Comparison of ENCODE assay signal across 19 cellular contexts in the genomic region with DNA sequence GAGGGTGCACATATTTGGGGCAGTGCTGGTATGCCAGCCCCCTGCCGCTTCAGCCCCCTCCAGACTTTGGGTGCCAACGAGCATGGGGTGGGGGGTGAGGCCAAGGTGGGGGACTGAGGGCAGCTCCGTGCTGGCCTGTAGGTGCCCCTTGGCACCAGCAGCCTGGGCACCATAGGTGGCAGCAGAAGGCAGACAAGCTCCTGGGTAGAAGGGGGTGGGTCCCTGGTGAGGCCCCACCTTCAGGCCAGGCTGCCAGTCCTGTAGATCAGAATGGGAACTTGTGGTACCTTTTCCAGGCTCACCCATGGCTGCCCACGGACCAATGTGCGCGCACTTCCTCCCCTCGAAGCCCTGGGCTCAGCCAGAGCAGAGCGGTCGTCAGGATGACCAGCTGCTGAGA. TPM values are rescaled to one million over a fixed set of nuclear protein-coding genes. Genes with fewer than 3 reads are reported as not detected.
DNase-seq lines count a peak whose midpoint lies in the region; ATAC-seq, FAIRE-seq and TF ChIP-seq lines count a peak whose summit lies in the region.
"Had no signal": no experiment of that assay in that cellular context is flagged by ENCODE, and none has a peak within 500 bp of the region (broad histone marks: within the 10 kb centered on the region; RNA-seq: fewer than 3 reads in every experiment).

No MANE protein-coding gene starts in this region.

- POLR2A ChIA-PET in H1 (lab: Charles Lee; ENCODE audit: partially characterized antibody): interaction anchor here (1.2 to 1.9 kb wide), 2 partner anchors 10 to 12 kb away, joined by 3 to 7 read pairs; no protein-coding TSS in a partner anchor

- no peak overlapping the region for H3K4ac ChIP-seq in H1 (replicated peaks; ENCODE audit: insufficient read length, low read depth, low read length)

- H3K18ac ChIP-seq in H1 (ENCODE audit: extremely low read depth, low read length): no peak overlapping the region

- H3K36me3 ChIP-seq in H1 (ENCODE audit: control insufficient read depth in 2 of 4, insufficient read depth in 4 of 4, low read length in 3 of 4): no peaks in the 10 kb centered on the region
- H3K36me3 ChIP-seq in lower lobe of right lung: no peaks in the 10 kb centered on the region
- no peaks in the 10 kb centered on the region for H3K36me3 ChIP-seq in brain microvascular endothelial cell (replicated peaks)

- no peaks in the 10 kb centered on the region for H3K79me2 ChIP-seq in H1 (ENCODE audit: control insufficient read depth in 1 of 2, insufficient read depth in 2 of 2, low read length in 2 of 2)

- TF ChIP-seq CTCF in H1 (IDR thresholded peaks at IDR 0.05; ENCODE audit: control extremely low read depth in 1 of 3, insufficient read depth in 1 of 3, low read depth in 1 of 3, low read length in 3 of 3): no peak
- no peak for TF ChIP-seq CTCF in lower lobe of right lung (IDR thresholded peaks at IDR 0.05)
- no peak for TF ChIP-seq CTCF in brain microvascular endothelial cell (IDR thresholded peaks at IDR 0.05; ENCODE audit: low read depth, low read length, missing control alignments)

- H4K91ac ChIP-seq in H1 (replicated peaks; ENCODE audit: insufficient read length, low read length): no peak overlapping the region

- no peak overlapping the region for H2AK5ac ChIP-seq in H1 (ENCODE audit: low read depth, low read length)

- no peak overlapping the region for H3K9ac ChIP-seq in H1 (replicated peaks in 1 of 4; ENCODE audit: extremely low read depth in 1 of 4, low read depth in 3 of 4, low read length in 3 of 4)

- H3K79me1 ChIP-seq in H1 (ENCODE audit: low read depth, low read length): no peaks in the 10 kb centered on the region

- intact Hi-C loops in cardiac septum (cut with DNase I): no loop called here
- intact Hi-C loops in left ventricle myocardium superior (cut with micrococcal nuclease): no loop called here
- intact Hi-C loops in lower lobe of right lung (cut with DNase I): no loop called here

- WGBS in H1 (ENCODE audit: extremely low coverage in 1 of 2, insufficient coverage in 1 of 2, insufficient read length in 1 of 2, insufficient replicate concordance in 2 of 2, low coverage in 1 of 2, low lambda C conversion rate in 2 of 2, missing lambda C conversion rate in 1 of 2), 2 experiments: 91% methylated on average over 8 of the region's 9 CpGs; no CpG with 5 or more reads in 1 of the 2 experiments

- H2BK5ac ChIP-seq in H1 (ENCODE audit: low read depth, low read length): no peak overlapping the region

- TF ChIP-seq RAD21 in H1 (IDR thresholded peaks at IDR 0.05 in 1 of 2, conservative IDR thresholded peaks at IDR 0.05 in 1 of 2; ENCODE audit: low read depth in 2 of 2, low read length in 2 of 2): no peak

- H3K9me3 ChIP-seq in H1 (ENCODE audit: insufficient read depth in 2 of 2, low read depth in 1 of 2, low read length in 1 of 2): peaks cover 0 to 3% of the 10 kb centered on the region in 2 experiments; a peak in 1 of 4 replicates
- no peaks in the 10 kb centered on the region for H3K9me3 ChIP-seq in lower lobe of right lung
- H3K9me3 ChIP-seq: Caco-2 had no signal

- H3K27ac ChIP-seq in H1 (ENCODE audit: low read depth, low read length) (no peak overlapping the region), lower lobe of right lung (peak overlapping the region; percentile 19), brain microvascular endothelial cell (no peak overlapping the region)
- H3K27ac ChIP-seq: 22Rv1 had no signal

- H2BK120ac ChIP-seq in H1 (replicated peaks; ENCODE audit: low read depth, low read length): no peak overlapping the region

- CTCF ChIA-PET in H1 (lab: Charles Lee; ENCODE audit: partially characterized antibody): interaction anchor here (1.2 to 3.2 kb wide), 7 partner anchors 9 to 117 kb away, joined by 3 to 18 read pairs (median 4); no protein-coding TSS in a partner anchor

- H3K4me2 ChIP-seq in H1 (ENCODE audit: insufficient read depth in 1 of 2, low read depth in 2 of 2, low read length in 2 of 2): no peak overlapping the region
- H3K4me2 ChIP-seq: GM23338 had no signal

- H2BK20ac ChIP-seq in H1 (ENCODE audit: low read length): no peak overlapping the region

- peaks cover 3% of the 10 kb centered on the region; the same call in 1 of the 2 replicates for H3K23me2 ChIP-seq in H1 (ENCODE audit: low read depth, low read length)

- no peak overlapping the region for H3K23ac ChIP-seq in H1 (ENCODE audit: insufficient read length)

- in situ Hi-C loops in brain microvascular endothelial cell (cut with HindIII; ENCODE audit: low pct_ligation_motif_present, low sequenced_read_pairs): no loop called here

- H2BK12ac ChIP-seq in H1 (ENCODE audit: low read depth, low read length): no peak overlapping the region

- H3K4me3 ChIP-seq in H1 (ENCODE audit: extremely low read depth in 1 of 4, insufficient read depth in 2 of 4, low read depth in 3 of 4, low read length in 4 of 4): no peak overlapping the region
- H3K4me3 ChIP-seq in lower lobe of right lung: no peak overlapping the region
- no peak overlapping the region for H3K4me3 ChIP-seq in brain microvascular endothelial cell (ENCODE audit: low read depth, low read length)
- H3K4me3 ChIP-seq: GM23338 had no signal

- peak overlapping the region; percentile 72; the same call in 1 of the 2 replicates for H2BK15ac ChIP-seq in H1 (ENCODE audit: low read length)

- H3K4me1 ChIP-seq in H1 (replicated peaks in 1 of 4; ENCODE audit: control insufficient read depth in 3 of 4, insufficient read depth in 4 of 4, low read length in 3 of 4): peaks cover 2 to 4% (median 3%) of the 10 kb centered on the region in 4 experiments; a peak in 5 of 7 replicates
- peaks cover 4% of the 10 kb centered on the region for H3K4me1 ChIP-seq in lower lobe of right lung

- no peak overlapping the region for H2AFZ ChIP-seq in H1 (ENCODE audit: low read length)

- no peak overlapping the region for H4K8ac ChIP-seq in H1 (ENCODE audit: extremely low read depth, insufficient read depth, low read length)

- DNase-seq in cardiac septum (ENCODE audit: low spot score): peak; percentile 67
- no peak for DNase-seq in left ventricle myocardium superior
- DNase-seq in H1 (ENCODE audit: low read depth in 1 of 2, low spot score in 2 of 2): no peak
- DNase-seq in lower lobe of right lung: no peak
- DNase-seq in brain microvascular endothelial cell: no peak
- DNase-seq in SKM-1 (lab: John Stamatoyannopoulos, UW; ENCODE audit: unreplicated experiment): no peak
- no peak for DNase-seq in activated naive CD4-positive, alpha-beta T cell (lab: John Stamatoyannopoulos, UW)
- DNase-seq: CD8-positive, alpha-beta memory T cell; GF-D8; HFFc6 had no signal

- no peak overlapping the region for H4K5ac ChIP-seq in H1 (ENCODE audit: insufficient read length, low read depth, low read length)

- H4K20me1 ChIP-seq in H1 (replicated peaks in 1 of 2; ENCODE audit: control insufficient read depth in 1 of 2, insufficient read depth in 2 of 2, low read length in 2 of 2): no peaks in the 10 kb centered on the region

- ATAC-seq in left ventricle myocardium superior: no peak
- peak in 1 of 2 donors; percentile 5 for ATAC-seq in lower lobe of right lung
- no peak for ATAC-seq in GM19455 (IDR thresholded peaks at IDR 0.05; ENCODE audit: unreplicated experiment)
- ATAC-seq: HepG2 had no signal

- FAIRE-seq in H1 (lab: Jason Lieb, UNC): no peak
- FAIRE-seq: HepG2, HTR-8/SVneo had no signal

- H3K14ac ChIP-seq in H1 (ENCODE audit: insufficient read length): no peak overlapping the region

- no peak for TF ChIP-seq EP300 in H1 (IDR thresholded peaks at IDR 0.05; ENCODE audit: borderline replicate concordance in 1 of 2, low read depth in 2 of 2, low read length in 2 of 2)

- no peak for TF ChIP-seq POLR2A in H1 (IDR thresholded peaks at IDR 0.05; ENCODE audit: control extremely low read depth in 1 of 2, low read depth in 2 of 2, low read length in 2 of 2)

- H3K27me3 ChIP-seq in H1 (replicated peaks in 1 of 4; ENCODE audit: control insufficient read depth in 3 of 4, extremely low read depth in 1 of 4, insufficient read depth in 3 of 4, low read length in 3 of 4) (no peaks in the 10 kb centered on the region; a peak in 1 of 7 replicates), lower lobe of right lung (ENCODE audit: low read depth) (no peaks in the 10 kb centered on the region), brain microvascular endothelial cell (replicated peaks) (no peaks in the 10 kb centered on the region)

- no peak overlapping the region for H3K56ac ChIP-seq in H1 (replicated peaks; ENCODE audit: insufficient read length, low read depth, low read length)

TF ChIP-seq in H1, 55 proteins besides CTCF, POLR2A, EP300 and RAD21 (continues in another document):
- TF ChIP-seq SP4 (IDR thresholded peaks at IDR 0.05; ENCODE audit: low read length) (no peak), BRCA1 (IDR thresholded peaks at IDR 0.05; ENCODE audit: low read depth, low read length) (no peak), EZH2 (IDR thresholded peaks at IDR 0.05; ENCODE audit: low read depth, low read length, severe bottlenecking) (no peak), JUN (IDR thresholded peaks at IDR 0.05; ENCODE audit: low read depth, low read length) (no peak), GTF2F1 (IDR thresholded peaks at IDR 0.05; ENCODE audit: borderline replicate concordance, low read depth, low read length) (no peak), SIRT6 (IDR thresholded peaks at IDR 0.05; ENCODE audit: low read length) (no peak)

RNA-seq across cellular contexts. Expression of a gene that starts 16.1 kb away (rescaled TPM):
- total RNA-seq in cardiac septum: 0.08 TPM
- not detected for total RNA-seq in left ventricle myocardium superior
- total RNA-seq in H1 (2021; fragmentation: NEBNext Ultra II Directional; extraction: Animal tissue kit (Norgen Biotek cat#: 25700)): not detected in 2 replicates
- 0.03 TPM in 2 replicates for polyA plus RNA-seq in H1 (2011; rRNA removed)
- not detected for polyA plus RNA-seq in H1 (2011; cell fraction: cytosol; rRNA removed)
- 0.04 TPM for polyA plus RNA-seq in H1 (2011; cell fraction: nucleus; rRNA removed)
- polyA plus RNA-seq in H1 (2012, experiment 1 of 2): not detected in 4 replicates
- polyA plus RNA-seq in H1 (2012, experiment 2 of 2): not detected
- not detected for polyA plus RNA-seq in H1 (2013, experiment 1 of 2)
- 0.04 TPM for polyA plus RNA-seq in H1 (2013, experiment 2 of 2)
- polyA minus RNA-seq in H1 (2011; rRNA and poly(A)+ RNA removed): not detected in 2 replicates
- polyA minus RNA-seq in H1 (2011; cell fraction: cytosol; rRNA and poly(A)+ RNA removed): not detected
- not detected for polyA minus RNA-seq in H1 (2011; cell fraction: nucleus; rRNA and poly(A)+ RNA removed)
- total RNA-seq in lower lobe of right lung: 1.1 TPM
- total RNA-seq: A673; CD8-positive, alpha-beta memory T cell; GM23338; H9; HepG2; HFFc6 had no signal
- polyA plus RNA-seq: BJ; CD8-positive, alpha-beta memory T cell; GM23338; HepG2 had no signal

RNA-seq across cellular contexts. Expression of a gene that starts 57.4 kb away (rescaled TPM):
- total RNA-seq in cardiac septum (not detected), left ventricle myocardium superior (not detected), lower lobe of right lung (not detected)
- total RNA-seq in H1 (2021; fragmentation: NEBNext Ultra II Directional; extraction: Animal tissue kit (Norgen Biotek cat#: 25700)): 0.07 and 0.33 TPM in 2 replicates
- polyA plus RNA-seq in H1 (2011; rRNA removed): 0.18 and 0.20 TPM in 2 replicates
- 0.14 TPM for polyA plus RNA-seq in H1 (2011; cell fraction: cytosol; rRNA removed)
- polyA plus RNA-seq in H1 (2011; cell fraction: nucleus; rRNA removed): 0.67 TPM
- polyA plus RNA-seq in H1 (2012, experiment 1 of 2): 0.06 to 0.13 TPM (median 0.09 TPM) in 3 of 4 replicates, not detected in the other
- polyA plus RNA-seq in H1 (2012, experiment 2 of 2): 0.09 TPM
- polyA plus RNA-seq in H1 (2013, experiment 1 of 2): 0.10 TPM
- polyA plus RNA-seq in H1 (2013, experiment 2 of 2): 0.06 TPM
- 0.22 TPM in 1 of 2 replicates, not detected in the other for polyA minus RNA-seq in H1 (2011; rRNA and poly(A)+ RNA removed)
- not detected for polyA minus RNA-seq in H1 (2011; cell fraction: cytosol; rRNA and poly(A)+ RNA removed)
- 0.30 TPM for polyA minus RNA-seq in H1 (2011; cell fraction: nucleus; rRNA and poly(A)+ RNA removed)
- total RNA-seq: A673; Caco-2; CD8-positive, alpha-beta memory T cell; HFFc6 had no signal
- polyA plus RNA-seq: BJ; CD8-positive, alpha-beta memory T cell had no signal
